Comparison of ENCODE assay signal across 15 cellular contexts in the genomic region with DNA sequence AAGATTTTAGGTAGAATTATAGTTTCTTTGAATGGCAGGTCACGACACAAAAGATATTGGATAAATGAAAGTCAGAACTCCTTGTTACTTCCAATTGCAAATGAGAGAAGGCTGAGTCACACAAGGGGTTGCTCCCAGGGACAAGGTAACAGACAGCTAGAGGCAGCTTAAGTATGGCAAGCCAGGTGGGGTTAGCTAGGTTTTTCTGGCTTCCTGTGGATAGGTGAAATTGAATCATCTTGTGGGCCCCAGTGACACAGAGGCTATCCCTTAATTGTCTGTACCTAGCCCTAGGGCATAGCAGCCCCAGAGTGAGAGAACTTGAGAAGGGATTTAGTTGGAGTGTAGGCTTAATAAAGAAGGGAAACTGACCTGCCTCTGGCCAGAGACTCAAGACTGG.
"Had no signal": no experiment of that assay in that cellular context is flagged by ENCODE, and none has a peak within 500 bp of the region (broad histone marks: within the 10 kb centered on the region; RNA-seq: fewer than 3 reads in every experiment).

No MANE protein-coding gene starts in this region.

- H3K27ac ChIP-seq: ascending aorta, hepatocyte, lower lobe of right lung, neural progenitor cell, sigmoid colon, stomach, testis, upper lobe of left lung had no signal

- H3K4me1 ChIP-seq: ascending aorta, lower lobe of right lung, neural progenitor cell, sigmoid colon, stomach, testis, upper lobe of left lung had no signal

- H3K27me3 ChIP-seq: ascending aorta, hepatocyte, neural progenitor cell, sigmoid colon, stomach, testis, upper lobe of left lung had no signal

- H3K36me3 ChIP-seq: ascending aorta, lower lobe of right lung, neural progenitor cell, sigmoid colon, stomach, upper lobe of left lung had no signal

- H3K27ac Mint-ChIP-seq: activated CD4-positive, alpha-beta memory T cell treated with anti-CD3 and anti-CD28 coated beads for 36 hours; activated CD8-positive, alpha-beta memory T cell treated with anti-CD3 and anti-CD28 coated beads, Interleukin-2, amount 10 ng/mL, durations not matched to agents 7 days and 5 days; activated naive CD4-positive, alpha-beta T cell treated with anti-CD3 and anti-CD28 coated beads, Interleukin-2, amount 10 ng/mL, durations not matched to agents 7 days and 5 days; activated T-cell treated with anti-CD3 and anti-CD28 coated beads, Interleukin-2, amount 50 U/mL, for 24 hours; neural progenitor cell had no signal

- H3K4me1 Mint-ChIP-seq: activated CD8-positive, alpha-beta memory T cell treated with anti-CD3 and anti-CD28 coated beads, Interleukin-2, amount 10 ng/mL, durations not matched to agents 7 days and 5 days; activated naive CD4-positive, alpha-beta T cell treated with anti-CD3 and anti-CD28 coated beads, Interleukin-2, amount 10 ng/mL, durations not matched to agents 7 days and 5 days; neural progenitor cell had no signal

- ATAC-seq: activated CD8-positive, alpha-beta memory T cell treated with anti-CD3 and anti-CD28 coated beads, Interleukin-2, amount 10 ng/mL, durations not matched to agents 7 days and 5 days; left colon; lower lobe of right lung had no signal

- H3K9me3 Mint-ChIP-seq: neural progenitor cell had no signal

- H3K4me3 Mint-ChIP-seq: activated CD4-positive, alpha-beta memory T cell treated with anti-CD3 and anti-CD28 coated beads for 36 hours; activated CD8-positive, alpha-beta memory T cell treated with anti-CD3 and anti-CD28 coated beads, Interleukin-2, amount 10 ng/mL, durations not matched to agents 7 days and 5 days; activated naive CD4-positive, alpha-beta T cell treated with anti-CD3 and anti-CD28 coated beads, Interleukin-2, amount 10 ng/mL, durations not matched to agents 7 days and 5 days; activated T-cell treated with anti-CD3 and anti-CD28 coated beads, Interleukin-2, amount 50 U/mL, for 24 hours; neural progenitor cell had no signal

- H3K36me3 Mint-ChIP-seq: activated CD4-positive, alpha-beta memory T cell treated with anti-CD3 and anti-CD28 coated beads for 36 hours; activated CD8-positive, alpha-beta memory T cell treated with anti-CD3 and anti-CD28 coated beads, Interleukin-2, amount 10 ng/mL, durations not matched to agents 7 days and 5 days; activated naive CD4-positive, alpha-beta T cell treated with anti-CD3 and anti-CD28 coated beads, Interleukin-2, amount 10 ng/mL, durations not matched to agents 7 days and 5 days; neural progenitor cell had no signal

- H3K9me3 ChIP-seq: ascending aorta, lower lobe of right lung, sigmoid colon, stomach, testis, upper lobe of left lung had no signal

- DNase-seq: activated CD4-positive, alpha-beta memory T cell treated with anti-CD3 and anti-CD28 coated beads for 36 hours; activated CD8-positive, alpha-beta memory T cell treated with anti-CD3 and anti-CD28 coated beads, Interleukin-2, amount 10 ng/mL, durations not matched to agents 7 days and 5 days; activated naive CD4-positive, alpha-beta T cell treated with anti-CD3 and anti-CD28 coated beads, Interleukin-2, amount 10 ng/mL, durations not matched to agents 7 days and 5 days; activated T-cell treated with anti-CD3 and anti-CD28 coated beads, Interleukin-2, amount 50 U/mL, for 24 hours; left colon; lower lobe of right lung; midbrain; sigmoid colon; stimulated activated CD4-positive, alpha-beta T cell treated with anti-CD3 and anti-CD28 coated beads, Interleukin-1b, Interleukin-23, amount 100 ng/mL, for 48 hours; stomach; testis; upper lobe of left lung had no signal

- H3K27me3 Mint-ChIP-seq: activated CD4-positive, alpha-beta memory T cell treated with anti-CD3 and anti-CD28 coated beads for 36 hours; activated CD8-positive, alpha-beta memory T cell treated with anti-CD3 and anti-CD28 coated beads, Interleukin-2, amount 10 ng/mL, durations not matched to agents 7 days and 5 days; activated naive CD4-positive, alpha-beta T cell treated with anti-CD3 and anti-CD28 coated beads, Interleukin-2, amount 10 ng/mL, durations not matched to agents 7 days and 5 days; activated T-cell treated with anti-CD3 and anti-CD28 coated beads, Interleukin-2, amount 50 U/mL, for 24 hours had no signal

- H3K4me3 ChIP-seq: ascending aorta, hepatocyte, lower lobe of right lung, neural progenitor cell, sigmoid colon, stomach, testis, upper lobe of left lung had no signal
